Comparison of ENCODE assay signal across 20 cellular contexts in the genomic region with DNA sequence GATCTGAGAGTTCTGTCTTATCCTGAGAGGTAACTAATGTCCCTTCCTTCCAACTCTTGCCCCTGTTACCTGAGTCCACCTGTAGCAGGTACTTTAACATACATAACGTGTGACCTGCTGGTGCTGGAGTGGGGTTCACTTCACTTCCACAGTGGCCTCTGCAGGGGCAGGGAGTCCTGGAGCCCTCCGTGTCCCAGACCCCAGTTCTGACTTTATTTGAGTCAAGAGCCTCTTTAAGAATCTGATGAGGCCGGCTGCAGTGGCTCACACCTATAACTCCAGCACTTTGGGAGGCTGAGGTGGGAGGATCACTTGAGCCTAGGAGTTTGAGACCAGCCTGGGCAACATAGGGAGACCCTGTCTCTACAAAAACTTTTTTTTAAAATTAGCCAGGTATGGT.
DNase-seq lines count a peak whose midpoint lies in the region; ATAC-seq, FAIRE-seq and TF ChIP-seq lines count a peak whose summit lies in the region.
"Had no signal": no experiment of that assay in that cellular context is flagged by ENCODE, and none has a peak within 500 bp of the region (broad histone marks: within the 10 kb centered on the region; RNA-seq: fewer than 3 reads in every experiment).

No MANE protein-coding gene starts in this region.

- H3K27me3 ChIP-seq in left ventricle myocardium inferior (ENCODE audit: low read depth) (no peaks in the 10 kb centered on the region), esophagus muscularis mucosa (no peaks in the 10 kb centered on the region), gastrocnemius medialis (no peaks in the 10 kb centered on the region), GM23248 (replicated peaks; ENCODE audit: insufficient read depth) (peaks cover 15% of the 10 kb centered on the region; the same call in 1 of the 2 replicates)

- 91% methylated on average over 2 of the region's 3 CpGs for WGBS in esophagus muscularis mucosa
- WGBS in GM23248 (ENCODE audit: low coverage in 1 of 2, low lambda C conversion rate in 2 of 2, missing lambda C conversion rate in 2 of 2), 2 experiments: 62 to 63% methylated on average over 3 of the region's 3 CpGs

- intact Hi-C loops in left ventricle myocardium inferior (cut with micrococcal nuclease) (no loop called here), left cardiac atrium (cut with DNase I) (no loop called here), esophagus muscularis mucosa (cut with DNase I) (no loop called here), gastrocnemius medialis (cut with DNase I; ENCODE audit: low total_unique reads) (no loop called here)
- intact Hi-C loops in activated CD4-positive, alpha-beta memory T cell treated with anti-CD3 and anti-CD28 coated beads for 36 hours (cut with micrococcal nuclease): no loop called here

- in situ Hi-C loops in gastrocnemius medialis (cut with MboI; ENCODE audit: low sequenced_read_pairs in 4 of 4) (no loop called here), GM23248 (cut with MboI) (no loop called here)

- no peak for FAIRE-seq in H54 (lab: Jason Lieb, UNC)
- FAIRE-seq: A204.1, GM12892, K562 had no signal

- no peaks in the 10 kb centered on the region for H4K20me1 ChIP-seq in GM23248 (ENCODE audit: insufficient read depth)

- peaks cover 17% of the 10 kb centered on the region for H3K9me3 ChIP-seq in left ventricle myocardium inferior (replicated peaks)
- H3K9me3 ChIP-seq in esophagus muscularis mucosa: no peaks in the 10 kb centered on the region
- no peaks in the 10 kb centered on the region for H3K9me3 ChIP-seq in gastrocnemius medialis
- no peaks in the 10 kb centered on the region for H3K9me3 ChIP-seq in GM23248 (ENCODE audit: low read depth)

- no peaks in the 10 kb centered on the region for H3K36me3 ChIP-seq in left ventricle myocardium inferior
- H3K36me3 ChIP-seq in esophagus muscularis mucosa: no peaks in the 10 kb centered on the region
- H3K36me3 ChIP-seq in gastrocnemius medialis: no peaks in the 10 kb centered on the region
- no peaks in the 10 kb centered on the region for H3K36me3 ChIP-seq in GM23248 (ENCODE audit: low read depth)

- DNase-seq in left ventricle myocardium inferior (peak; percentile 4), left cardiac atrium (no peak), esophagus muscularis mucosa (ENCODE audit: extremely low spot score) (peak; percentile 79), gastrocnemius medialis (no peak), T-cell (no peak), H54 (ENCODE audit: insufficient read length, low spot score) (no peak), GM23248 (no peak)
- DNase-seq in activated CD4-positive, alpha-beta memory T cell treated with anti-CD3 and anti-CD28 coated beads for 36 hours: peak; percentile 3
- DNase-seq: CD4-positive, CD25-positive, alpha-beta regulatory T cell; DMS79 treated with DMSO at 0.1 percent for 48 hours; GDM1; NCI-H1048; NCI-H146; NCI-H2081 treated with DMSO at 0.1 percent for 48 hours; NCI-H345; NCI-H526 treated with DMSO at 0.1 percent for 48 hours had no signal

- no peaks in the 10 kb centered on the region for H3K79me2 ChIP-seq in GM23248 (ENCODE audit: insufficient read depth)

- TF ChIP-seq CTCF in left ventricle myocardium inferior (IDR thresholded peaks at IDR 0.05; ENCODE audit: borderline replicate concordance) (no peak), esophagus muscularis mucosa (IDR thresholded peaks at IDR 0.05) (no peak), gastrocnemius medialis (IDR thresholded peaks at IDR 0.05 in 4 of 5, conservative IDR thresholded peaks at IDR 0.05 in 1 of 5) (no peak)

- no peak overlapping the region for H2AFZ ChIP-seq in GM23248

- H3K4me2 ChIP-seq in GM23248 (ENCODE audit: unreplicated experiment): no peak overlapping the region

- no peak overlapping the region for H3K9ac ChIP-seq in GM23248

- H3K4me3 ChIP-seq in left ventricle myocardium inferior (no peak overlapping the region), esophagus muscularis mucosa (no peak overlapping the region), gastrocnemius medialis (no peak overlapping the region), GM23248 (no peak overlapping the region)
- H3K4me3 ChIP-seq: K562 had no signal

- no peaks in the 10 kb centered on the region for H3K9me2 ChIP-seq in GM23248 (ENCODE audit: insufficient read depth)

- POLR2A ChIA-PET in activated CD4-positive, alpha-beta memory T cell treated with anti-CD3 and anti-CD28 coated beads for 36 hours (lab: Charles Lee): no interaction called here
- POLR2A ChIA-PET in T-cell (lab: Charles Lee): no interaction called here

- H3F3A ChIP-seq in GM23248 (ENCODE audit: insufficient read depth): no peaks in the 10 kb centered on the region

- peaks cover 40% of the 10 kb centered on the region for H3K4me1 ChIP-seq in left ventricle myocardium inferior
- H3K4me1 ChIP-seq in esophagus muscularis mucosa: peaks cover 0 to 7% (median 1%) of the 10 kb centered on the region in 4 donors
- H3K4me1 ChIP-seq in gastrocnemius medialis: peaks cover 8 to 26% of the 10 kb centered on the region in 2 donors
- H3K4me1 ChIP-seq in GM23248 (ENCODE audit: insufficient read depth): no peaks in the 10 kb centered on the region

- H3K27ac Mint-ChIP-seq in activated CD4-positive, alpha-beta memory T cell treated with anti-CD3 and anti-CD28 coated beads for 36 hours: no peak overlapping the region
- no peak overlapping the region for H3K27ac Mint-ChIP-seq in T-cell
- H3K27ac Mint-ChIP-seq: CD4-positive, CD25-positive, alpha-beta regulatory T cell had no signal

- CTCF ChIA-PET in activated CD4-positive, alpha-beta memory T cell treated with anti-CD3 and anti-CD28 coated beads for 36 hours (lab: Charles Lee): no interaction called here
- CTCF ChIA-PET in T-cell (lab: Charles Lee): no interaction called here

- TF ChIP-seq POLR2A in esophagus muscularis mucosa (IDR thresholded peaks at IDR 0.05; ENCODE audit: low read depth) (no peak), gastrocnemius medialis (IDR thresholded peaks at IDR 0.05) (no peak), H54 (IDR thresholded peaks at IDR 0.05; ENCODE audit: low read depth, low read length) (no peak)

- no peaks in the 10 kb centered on the region for H3K4me1 Mint-ChIP-seq in activated CD4-positive, alpha-beta memory T cell treated with anti-CD3 and anti-CD28 coated beads for 36 hours (ENCODE audit: low read depth)
- H3K4me1 Mint-ChIP-seq in T-cell: no peaks in the 10 kb centered on the region

- H3K36me3 Mint-ChIP-seq in activated CD4-positive, alpha-beta memory T cell treated with anti-CD3 and anti-CD28 coated beads for 36 hours: no peaks in the 10 kb centered on the region
- H3K36me3 Mint-ChIP-seq in T-cell: no peaks in the 10 kb centered on the region
- H3K36me3 Mint-ChIP-seq: CD4-positive, CD25-positive, alpha-beta regulatory T cell had no signal

- H3K9me3 Mint-ChIP-seq in activated CD4-positive, alpha-beta memory T cell treated with anti-CD3 and anti-CD28 coated beads for 36 hours: no peaks in the 10 kb centered on the region
- no peaks in the 10 kb centered on the region for H3K9me3 Mint-ChIP-seq in T-cell

- no peak overlapping the region for H3K4me3 Mint-ChIP-seq in activated CD4-positive, alpha-beta memory T cell treated with anti-CD3 and anti-CD28 coated beads for 36 hours
- no peak overlapping the region for H3K4me3 Mint-ChIP-seq in T-cell
- H3K4me3 Mint-ChIP-seq: CD4-positive, CD25-positive, alpha-beta regulatory T cell had no signal

- H3K27ac ChIP-seq in left ventricle myocardium inferior (replicated peaks) (peak overlapping the region; percentile 80), esophagus muscularis mucosa (replicated peaks in 1 of 4) (no peak overlapping the region), gastrocnemius medialis (peak overlapping the region in 3 of 4 donors; percentile 61 to 74 (median 72)), GM23248 (no peak overlapping the region)
- H3K27ac ChIP-seq: RWPE1 had no signal

- ATAC-seq in left cardiac atrium (no peak), gastrocnemius medialis (no peak), T-cell (replicated peaks in 1 of 4) (no peak)

- no peaks in the 10 kb centered on the region for H3K27me3 Mint-ChIP-seq in activated CD4-positive, alpha-beta memory T cell treated with anti-CD3 and anti-CD28 coated beads for 36 hours
- H3K27me3 Mint-ChIP-seq in T-cell: no peaks in the 10 kb centered on the region

- no peak for TF ChIP-seq EP300 in esophagus muscularis mucosa (IDR thresholded peaks at IDR 0.05)

Comparison
In these comparisons a context has a peak if more than half of its experiments do, and no peak if none do; other contexts are left out.
1. DNase-seq: peak in left ventricle myocardium inferior (single experiment), activated CD4-positive, alpha-beta memory T cell treated with anti-CD3 and anti-CD28 coated beads for 36 hours (single experiment) and esophagus muscularis mucosa (single experiment); none in left cardiac atrium (single experiment), gastrocnemius medialis (0 of 2), T-cell (0 of 34), H54 (single experiment) and GM23248 (single experiment).
2. H3K27ac ChIP-seq: peak in left ventricle myocardium inferior (single experiment) and gastrocnemius medialis (3 of 4); none in esophagus muscularis mucosa (0 of 4) and GM23248 (single experiment).